In the genomic region with DNA sequence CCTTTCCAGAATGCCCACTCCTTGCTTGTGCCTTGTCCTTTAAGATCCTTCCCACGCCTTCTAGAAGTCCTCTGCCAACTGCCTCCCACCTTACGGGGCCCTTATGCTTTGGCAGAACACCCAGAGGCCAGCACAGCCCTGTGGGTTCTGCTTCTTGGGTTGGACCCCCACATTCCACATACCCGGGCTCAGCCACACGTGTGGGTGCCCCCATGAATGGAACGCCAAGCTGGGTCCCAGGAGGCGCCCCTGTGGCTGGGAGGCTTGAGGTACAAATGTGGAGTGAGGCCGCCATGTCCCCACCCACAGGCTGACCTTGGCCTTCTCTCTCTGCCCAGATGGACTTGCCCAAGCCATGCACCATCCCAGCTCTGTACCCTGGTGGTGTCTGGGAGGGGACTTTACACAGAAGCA, we compare ENCODE assay signal across 15 cellular contexts.
DNase-seq lines count a peak whose midpoint lies in the region; ATAC-seq, FAIRE-seq and TF ChIP-seq lines count a peak whose summit lies in the region.
"Had no signal": no experiment of that assay in that cellular context is flagged by ENCODE, and none has a peak within 500 bp of the region (broad histone marks: within the 10 kb centered on the region; RNA-seq: fewer than 3 reads in every experiment).

No MANE protein-coding gene starts in this region.

- H3K27me3 ChIP-seq in right atrium auricular region (no peaks in the 10 kb centered on the region), astrocyte (ENCODE audit: insufficient read depth, low read length) (no peaks in the 10 kb centered on the region), trophoblast cell (ENCODE audit: insufficient read depth, low read length) (no peaks in the 10 kb centered on the region)
- H3K27me3 ChIP-seq: SJSA1 had no signal

- DNase-seq in right atrium auricular region (ENCODE audit: low spot score) (peak; percentile 52), Right ventricle myocardium inferior (ENCODE audit: missing footprints) (no peak), astrocyte (ENCODE audit: low read depth) (no peak), trophoblast cell (no peak), NCI-H187 (lab: John Stamatoyannopoulos, UW) (no peak)
- no peak for DNase-seq in activated CD8-positive, alpha-beta memory T cell treated with anti-CD3 and anti-CD28 coated beads, Interleukin-2, amount 50 U/mL, for 48 hours
- DNase-seq: NCI-H1105, NCI-H1694 treated with DMSO at 0.1 percent for 48 hours, NCI-H446, PC-9, SW 1271 had no signal

- no peak overlapping the region for H2BK120ac ChIP-seq in trophoblast cell (ENCODE audit: insufficient read depth, low read length, poor library complexity)

- peaks cover 44% of the 10 kb centered on the region for H3K79me1 ChIP-seq in trophoblast cell (ENCODE audit: low read length)

- H3K27me3 Mint-ChIP-seq in astrocyte (ENCODE audit: low read depth, unreplicated experiment), result peaks cover 3% of the 10 kb centered on the region

- peaks cover 30% of the 10 kb centered on the region for H3K4me1 Mint-ChIP-seq in astrocyte (ENCODE audit: low read depth, unreplicated experiment)

- H3K9ac ChIP-seq in astrocyte (ENCODE audit: low read length), result no peak overlapping the region
- H3K9ac ChIP-seq in trophoblast cell (ENCODE audit: low read length), result no peak overlapping the region

- H4K12ac ChIP-seq in trophoblast cell (ENCODE audit: low read depth, low read length), result no peak overlapping the region

- WGBS in trophoblast cell (ENCODE audit: extremely low coverage, insufficient coverage, insufficient read length), result no CpG with 5 or more reads among the region's 7 CpGs

- H3K9me3 ChIP-seq in right atrium auricular region (no peaks in the 10 kb centered on the region), astrocyte (ENCODE audit: insufficient read depth, low read depth, low read length) (no peaks in the 10 kb centered on the region), trophoblast cell (ENCODE audit: insufficient read depth, low read depth, low read length) (no peaks in the 10 kb centered on the region)
- H3K9me3 ChIP-seq: SJSA1 had no signal

- no peak for TF ChIP-seq CTCF in right atrium auricular region (IDR thresholded peaks at IDR 0.05)
- no peak for TF ChIP-seq CTCF in astrocyte (IDR thresholded peaks at IDR 0.05; ENCODE audit: insufficient read depth, low read depth, low read length)

- H4K8ac ChIP-seq in trophoblast cell (ENCODE audit: low read depth, low read length), result no peak overlapping the region

- no peak overlapping the region for H2BK5ac ChIP-seq in trophoblast cell (ENCODE audit: low read depth, low read length, poor library complexity)

- intact Hi-C loops in Right ventricle myocardium inferior (cut with DNase I), result no loop called here

- H3K14ac ChIP-seq in trophoblast cell (ENCODE audit: low read length), result no peak overlapping the region

- H3K4ac ChIP-seq in trophoblast cell (ENCODE audit: low read depth, low read length), result no peak overlapping the region

- no peak overlapping the region for H2AK5ac ChIP-seq in trophoblast cell (ENCODE audit: low read length)

- ATAC-seq in Right ventricle myocardium inferior (no peak), HG03108 (IDR thresholded peaks at IDR 0.05; ENCODE audit: unreplicated experiment) (no peak), HG03159 (IDR thresholded peaks at IDR 0.05; ENCODE audit: unreplicated experiment) (no peak)

- H3K4me2 ChIP-seq in astrocyte (ENCODE audit: low read length), result no peak overlapping the region
- no peak overlapping the region for H3K4me2 ChIP-seq in trophoblast cell (ENCODE audit: low read length)

- FAIRE-seq in astrocyte (lab: Jason Lieb, UNC), result no peak

- H4K91ac ChIP-seq in trophoblast cell (ENCODE audit: low read depth, low read length), result peak overlapping the region; percentile 4

- peaks cover 0 to 73% of the 10 kb centered on the region in 2 donors for H3K4me1 ChIP-seq in right atrium auricular region
- peaks cover 35% of the 10 kb centered on the region for H3K4me1 ChIP-seq in astrocyte (ENCODE audit: insufficient read depth, low read length)
- peaks cover 25 to 38% of the 10 kb centered on the region in 2 experiments for H3K4me1 ChIP-seq in trophoblast cell (ENCODE audit: control insufficient read depth in 1 of 2, insufficient read depth in 2 of 2, low read length in 2 of 2)

- no peak overlapping the region for H3K23ac ChIP-seq in trophoblast cell (ENCODE audit: low read length)

- H3K79me2 ChIP-seq in astrocyte (ENCODE audit: insufficient read depth, low read length), result no peaks in the 10 kb centered on the region
- H3K79me2 ChIP-seq in trophoblast cell (ENCODE audit: control insufficient read depth, insufficient read depth, low read length, poor library complexity), result peaks cover 12% of the 10 kb centered on the region

- H3K4me3 Mint-ChIP-seq in astrocyte (ENCODE audit: unreplicated experiment), result no peak overlapping the region

- H3K18ac ChIP-seq in trophoblast cell (ENCODE audit: low read length), result no peak overlapping the region

- no peaks in the 10 kb centered on the region for H3K36me3 Mint-ChIP-seq in astrocyte (ENCODE audit: low read depth, unreplicated experiment)

- H3K36me3 ChIP-seq in right atrium auricular region, result no peaks in the 10 kb centered on the region
- H3K36me3 ChIP-seq in astrocyte (ENCODE audit: insufficient read depth, low read length), result no peaks in the 10 kb centered on the region
- no peaks in the 10 kb centered on the region for H3K36me3 ChIP-seq in trophoblast cell (ENCODE audit: control insufficient read depth in 1 of 2, insufficient read depth in 2 of 2, low read length in 2 of 2)

- H4K20me1 ChIP-seq in astrocyte (ENCODE audit: insufficient read depth, low read length), result no peaks in the 10 kb centered on the region

- H2BK12ac ChIP-seq in trophoblast cell (ENCODE audit: low read length), result peak overlapping the region; percentile 37

- H3K27ac ChIP-seq in right atrium auricular region (no peak overlapping the region), astrocyte (ENCODE audit: low read depth, low read length) (no peak overlapping the region), trophoblast cell (ENCODE audit: low read depth, low read length) (no peak overlapping the region)
- H3K27ac ChIP-seq: 22Rv1, PC-9, SJSA1 had no signal

- H3K4me3 ChIP-seq in right atrium auricular region (no peak overlapping the region), astrocyte (ENCODE audit: insufficient read depth, low read depth, low read length) (no peak overlapping the region), trophoblast cell (ENCODE audit: low read depth, low read length) (no peak overlapping the region)
- H3K4me3 ChIP-seq: PC-9, SJSA1 had no signal

- H3K9me3 Mint-ChIP-seq in astrocyte (ENCODE audit: unreplicated experiment), result no peaks in the 10 kb centered on the region

- peak overlapping the region; percentile 72 for H3K27ac Mint-ChIP-seq in astrocyte (ENCODE audit: unreplicated experiment)

- H2AFZ ChIP-seq in astrocyte (ENCODE audit: low read depth, low read length), result no peak overlapping the region
- no peak overlapping the region for H2AFZ ChIP-seq in trophoblast cell (ENCODE audit: insufficient read depth, low read length, poor library complexity)
- H2AFZ ChIP-seq: PC-9 had no signal
